ENCODE assay signal across 1 cellular context in the genomic region with DNA sequence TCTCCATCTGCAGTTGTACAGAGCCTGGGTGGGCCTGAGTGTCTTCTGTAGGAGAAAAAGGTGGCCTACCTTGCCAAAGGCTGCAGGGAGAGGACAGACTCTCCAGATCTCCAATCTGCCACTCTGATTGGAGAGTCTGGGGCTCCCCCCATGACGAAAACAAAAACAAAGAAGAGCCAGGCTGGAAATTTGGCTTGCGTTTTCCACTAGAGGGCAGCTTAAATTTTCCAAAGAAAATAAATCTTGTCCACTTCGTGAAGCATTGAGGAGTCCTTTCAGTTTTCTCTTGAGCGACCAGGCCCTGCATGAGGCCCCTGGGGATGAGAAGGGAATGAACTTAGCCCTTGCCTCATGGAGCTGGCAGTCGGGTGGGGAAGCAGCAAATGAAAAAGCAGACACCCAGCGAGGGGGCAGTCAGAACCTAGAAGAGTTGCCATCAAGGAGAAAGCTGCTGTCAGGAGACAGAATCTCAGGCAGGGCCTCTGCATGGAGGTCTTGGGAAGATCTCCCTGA.
TF ChIP-seq lines count a peak whose summit lies in the region.

No MANE protein-coding gene starts in this region.

TF ChIP-seq in HepG2, 621 proteins besides CTCF, POLR2A, EP300 and RAD21 (continues in another document):
- TF ChIP-seq FOXA3 (CRISPR knock-in tag; IDR thresholded peaks at IDR 0.05), result 0 out of 2 replicates have a peak, but pooled peaks have one; percentile 8
- no peak for TF ChIP-seq GZF1 (CRISPR knock-in tag; IDR thresholded peaks at IDR 0.05)
- TF ChIP-seq, protein P1, sequence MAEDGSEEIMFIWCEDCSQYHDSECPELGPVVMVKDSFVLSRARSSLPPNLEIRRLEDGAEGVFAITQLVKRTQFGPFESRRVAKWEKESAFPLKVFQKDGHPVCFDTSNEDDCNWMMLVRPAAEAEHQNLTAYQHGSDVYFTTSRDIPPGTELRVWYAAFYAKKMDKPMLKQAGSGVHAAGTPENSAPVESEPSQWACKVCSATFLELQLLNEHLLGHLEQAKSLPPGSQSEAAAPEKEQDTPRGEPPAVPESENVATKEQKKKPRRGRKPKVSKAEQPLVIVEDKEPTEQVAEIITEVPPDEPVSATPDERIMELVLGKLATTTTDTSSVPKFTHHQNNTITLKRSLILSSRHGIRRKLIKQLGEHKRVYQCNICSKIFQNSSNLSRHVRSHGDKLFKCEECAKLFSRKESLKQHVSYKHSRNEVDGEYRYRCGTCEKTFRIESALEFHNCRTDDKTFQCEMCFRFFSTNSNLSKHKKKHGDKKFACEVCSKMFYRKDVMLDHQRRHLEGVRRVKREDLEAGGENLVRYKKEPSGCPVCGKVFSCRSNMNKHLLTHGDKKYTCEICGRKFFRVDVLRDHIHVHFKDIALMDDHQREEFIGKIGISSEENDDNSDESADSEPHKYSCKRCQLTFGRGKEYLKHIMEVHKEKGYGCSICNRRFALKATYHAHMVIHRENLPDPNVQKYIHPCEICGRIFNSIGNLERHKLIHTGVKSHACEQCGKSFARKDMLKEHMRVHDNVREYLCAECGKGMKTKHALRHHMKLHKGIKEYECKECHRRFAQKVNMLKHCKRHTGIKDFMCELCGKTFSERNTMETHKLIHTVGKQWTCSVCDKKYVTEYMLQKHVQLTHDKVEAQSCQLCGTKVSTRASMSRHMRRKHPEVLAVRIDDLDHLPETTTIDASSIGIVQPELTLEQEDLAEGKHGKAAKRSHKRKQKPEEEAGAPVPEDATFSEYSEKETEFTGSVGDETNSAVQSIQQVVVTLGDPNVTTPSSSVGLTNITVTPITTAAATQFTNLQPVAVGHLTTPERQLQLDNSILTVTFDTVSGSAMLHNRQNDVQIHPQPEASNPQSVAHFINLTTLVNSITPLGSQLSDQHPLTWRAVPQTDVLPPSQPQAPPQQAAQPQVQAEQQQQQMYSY (CRISPR knock-in tag; IDR thresholded peaks at IDR 0.05), result no peak
- TF ChIP-seq SRSF1 (optimal IDR thresholded peaks at IDR 0.05; ENCODE audit: low read depth, low read length), result no peak
- TF ChIP-seq BRCA1 (CRISPR knock-in tag; IDR thresholded peaks at IDR 0.05), result 0 out of 2 replicates have a peak, but pooled peaks have one; percentile 24
- no peak for TF ChIP-seq ZNF326 (CRISPR knock-in tag; IDR thresholded peaks at IDR 0.05; ENCODE audit: borderline replicate concordance)
- peak; percentile 39; the same call in 1 of the 2 replicates for TF ChIP-seq PITX1 (CRISPR knock-in tag; IDR thresholded peaks at IDR 0.05)
- TF ChIP-seq, protein P2, sequence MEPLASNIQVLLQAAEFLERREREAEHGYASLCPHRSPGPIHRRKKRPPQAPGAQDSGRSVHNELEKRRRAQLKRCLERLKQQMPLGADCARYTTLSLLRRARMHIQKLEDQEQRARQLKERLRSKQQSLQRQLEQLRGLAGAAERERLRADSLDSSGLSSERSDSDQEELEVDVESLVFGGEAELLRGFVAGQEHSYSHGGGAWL (CRISPR knock-in tag; IDR thresholded peaks at IDR 0.05), result no peak
- TF ChIP-seq NFE2 (CRISPR knock-in tag; IDR thresholded peaks at IDR 0.05), result no peak
- TF ChIP-seq ZNF335 (CRISPR knock-in tag; IDR thresholded peaks at IDR 0.05), result no peak
- no peak for TF ChIP-seq ZNF775 (CRISPR knock-in tag; IDR thresholded peaks at IDR 0.05; ENCODE audit: borderline replicate concordance)
- TF ChIP-seq, protein P3, sequence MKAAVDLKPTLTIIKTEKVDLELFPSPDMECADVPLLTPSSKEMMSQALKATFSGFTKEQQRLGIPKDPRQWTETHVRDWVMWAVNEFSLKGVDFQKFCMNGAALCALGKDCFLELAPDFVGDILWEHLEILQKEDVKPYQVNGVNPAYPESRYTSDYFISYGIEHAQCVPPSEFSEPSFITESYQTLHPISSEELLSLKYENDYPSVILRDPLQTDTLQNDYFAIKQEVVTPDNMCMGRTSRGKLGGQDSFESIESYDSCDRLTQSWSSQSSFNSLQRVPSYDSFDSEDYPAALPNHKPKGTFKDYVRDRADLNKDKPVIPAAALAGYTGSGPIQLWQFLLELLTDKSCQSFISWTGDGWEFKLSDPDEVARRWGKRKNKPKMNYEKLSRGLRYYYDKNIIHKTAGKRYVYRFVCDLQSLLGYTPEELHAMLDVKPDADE (CRISPR knock-in tag; IDR thresholded peaks at IDR 0.05), result no peak
- no peak for TF ChIP-seq GPN1 (CRISPR knock-in tag; IDR thresholded peaks at IDR 0.05; ENCODE audit: borderline replicate concordance)
- TF ChIP-seq SRSF4 (IDR thresholded peaks at IDR 0.05; ENCODE audit: low read depth, low read length, poor library complexity, severe bottlenecking), result no peak
- TF ChIP-seq ZNF337 (CRISPR knock-in tag; IDR thresholded peaks at IDR 0.05; ENCODE audit: borderline replicate concordance, low read depth), result no peak
- TF ChIP-seq STAG1 (CRISPR knock-in tag; IDR thresholded peaks at IDR 0.05), result peak; percentile 53
- no peak for TF ChIP-seq SCMH1 (CRISPR knock-in tag; IDR thresholded peaks at IDR 0.05; ENCODE audit: borderline replicate concordance)
- TF ChIP-seq NR2F2 (IDR thresholded peaks at IDR 0.05; ENCODE audit: borderline replicate concordance, low read depth), result no peak
- no peak for TF ChIP-seq ZFAT (CRISPR knock-in tag; conservative IDR thresholded peaks at IDR 0.05)
- TF ChIP-seq MAFF (IDR thresholded peaks at IDR 0.05; ENCODE audit: low read depth, low read length), result no peak
- TF ChIP-seq ZNF232 (CRISPR knock-in tag; IDR thresholded peaks at IDR 0.05; ENCODE audit: borderline replicate concordance), result 0 out of 2 replicates have a peak, but pooled peaks have one; percentile 29
- no peak for TF ChIP-seq MBD4 (IDR thresholded peaks at IDR 0.05; ENCODE audit: borderline replicate concordance, low read length)
- TF ChIP-seq ZNF256 (CRISPR knock-in tag; conservative IDR thresholded peaks at IDR 0.05), result no peak
- TF ChIP-seq, protein P4, sequence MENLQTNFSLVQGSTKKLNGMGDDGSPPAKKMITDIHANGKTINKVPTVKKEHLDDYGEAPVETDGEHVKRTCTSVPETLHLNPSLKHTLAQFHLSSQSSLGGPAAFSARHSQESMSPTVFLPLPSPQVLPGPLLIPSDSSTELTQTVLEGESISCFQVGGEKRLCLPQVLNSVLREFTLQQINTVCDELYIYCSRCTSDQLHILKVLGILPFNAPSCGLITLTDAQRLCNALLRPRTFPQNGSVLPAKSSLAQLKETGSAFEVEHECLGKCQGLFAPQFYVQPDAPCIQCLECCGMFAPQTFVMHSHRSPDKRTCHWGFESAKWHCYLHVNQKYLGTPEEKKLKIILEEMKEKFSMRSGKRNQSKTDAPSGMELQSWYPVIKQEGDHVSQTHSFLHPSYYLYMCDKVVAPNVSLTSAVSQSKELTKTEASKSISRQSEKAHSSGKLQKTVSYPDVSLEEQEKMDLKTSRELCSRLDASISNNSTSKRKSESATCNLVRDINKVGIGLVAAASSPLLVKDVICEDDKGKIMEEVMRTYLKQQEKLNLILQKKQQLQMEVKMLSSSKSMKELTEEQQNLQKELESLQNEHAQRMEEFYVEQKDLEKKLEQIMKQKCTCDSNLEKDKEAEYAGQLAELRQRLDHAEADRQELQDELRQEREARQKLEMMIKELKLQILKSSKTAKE (CRISPR knock-in tag; IDR thresholded peaks at IDR 0.05; ENCODE audit: borderline replicate concordance), result no peak
- TF ChIP-seq ZNF530 (CRISPR knock-in tag; IDR thresholded peaks at IDR 0.05; ENCODE audit: low read depth), result no peak
- TF ChIP-seq, protein P5, sequence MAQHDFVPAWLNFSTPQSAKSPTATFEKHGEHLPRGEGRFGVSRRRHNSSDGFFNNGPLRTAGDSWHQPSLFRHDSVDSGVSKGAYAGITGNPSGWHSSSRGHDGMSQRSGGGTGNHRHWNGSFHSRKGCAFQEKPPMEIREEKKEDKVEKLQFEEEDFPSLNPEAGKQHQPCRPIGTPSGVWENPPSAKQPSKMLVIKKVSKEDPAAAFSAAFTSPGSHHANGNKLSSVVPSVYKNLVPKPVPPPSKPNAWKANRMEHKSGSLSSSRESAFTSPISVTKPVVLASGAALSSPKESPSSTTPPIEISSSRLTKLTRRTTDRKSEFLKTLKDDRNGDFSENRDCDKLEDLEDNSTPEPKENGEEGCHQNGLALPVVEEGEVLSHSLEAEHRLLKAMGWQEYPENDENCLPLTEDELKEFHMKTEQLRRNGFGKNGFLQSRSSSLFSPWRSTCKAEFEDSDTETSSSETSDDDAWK (CRISPR knock-in tag; IDR thresholded peaks at IDR 0.05), result no peak
- no peak for TF ChIP-seq ZBTB7A (CRISPR knock-in tag; IDR thresholded peaks at IDR 0.05)
- TF ChIP-seq MIER3 (CRISPR knock-in tag; IDR thresholded peaks at IDR 0.05; ENCODE audit: borderline replicate concordance), result no peak
- no peak for TF ChIP-seq KMT2B (CRISPR knock-in tag; IDR thresholded peaks at IDR 0.05)
- TF ChIP-seq TRIM24 (CRISPR knock-in tag; IDR thresholded peaks at IDR 0.05), result no peak
- no peak for TF ChIP-seq ZBTB42 (CRISPR knock-in tag; IDR thresholded peaks at IDR 0.05)
- TF ChIP-seq PCBP1 (IDR thresholded peaks at IDR 0.05; ENCODE audit: borderline replicate concordance, low read depth, low read length), result no peak
- TF ChIP-seq, protein P6, sequence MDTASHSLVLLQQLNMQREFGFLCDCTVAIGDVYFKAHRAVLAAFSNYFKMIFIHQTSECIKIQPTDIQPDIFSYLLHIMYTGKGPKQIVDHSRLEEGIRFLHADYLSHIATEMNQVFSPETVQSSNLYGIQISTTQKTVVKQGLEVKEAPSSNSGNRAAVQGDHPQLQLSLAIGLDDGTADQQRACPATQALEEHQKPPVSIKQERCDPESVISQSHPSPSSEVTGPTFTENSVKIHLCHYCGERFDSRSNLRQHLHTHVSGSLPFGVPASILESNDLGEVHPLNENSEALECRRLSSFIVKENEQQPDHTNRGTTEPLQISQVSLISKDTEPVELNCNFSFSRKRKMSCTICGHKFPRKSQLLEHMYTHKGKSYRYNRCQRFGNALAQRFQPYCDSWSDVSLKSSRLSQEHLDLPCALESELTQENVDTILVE (CRISPR knock-in tag; IDR thresholded peaks at IDR 0.05), result no peak; the same call in 1 of the 2 replicates
- TF ChIP-seq ZIK1 (CRISPR knock-in tag; IDR thresholded peaks at IDR 0.05; ENCODE audit: borderline replicate concordance, low read depth), result no peak
- TF ChIP-seq SYNCRIP (IDR thresholded peaks at IDR 0.05; ENCODE audit: insufficient read depth, low read depth, low read length), result no peak
- no peak for TF ChIP-seq MLLT10 (CRISPR knock-in tag; IDR thresholded peaks at IDR 0.05)
- no peak for TF ChIP-seq ZBTB44 (CRISPR knock-in tag; IDR thresholded peaks at IDR 0.05)
- TF ChIP-seq AHR (CRISPR knock-in tag; IDR thresholded peaks at IDR 0.05), result no peak
- TF ChIP-seq ZBTB7B (CRISPR knock-in tag; IDR thresholded peaks at IDR 0.05), result no peak; the same call in 1 of the 2 replicates
- TF ChIP-seq ZBTB49 (CRISPR knock-in tag; IDR thresholded peaks at IDR 0.05; ENCODE audit: borderline replicate concordance), result no peak
- TF ChIP-seq SIN3A (IDR thresholded peaks at IDR 0.05; ENCODE audit: borderline replicate concordance, low read depth, low read length), result no peak
- TF ChIP-seq HNRNPK (IDR thresholded peaks at IDR 0.05; ENCODE audit: low read depth, low read length, poor library complexity, severe bottlenecking), result no peak
- no peak for TF ChIP-seq PAX8 (CRISPR knock-in tag; IDR thresholded peaks at IDR 0.05; ENCODE audit: borderline replicate concordance)
- TF ChIP-seq SNAPC5 (CRISPR knock-in tag; IDR thresholded peaks at IDR 0.05; ENCODE audit: borderline replicate concordance), result peak; percentile 57; the same call in 1 of the 2 replicates
- TF ChIP-seq, protein P7, sequence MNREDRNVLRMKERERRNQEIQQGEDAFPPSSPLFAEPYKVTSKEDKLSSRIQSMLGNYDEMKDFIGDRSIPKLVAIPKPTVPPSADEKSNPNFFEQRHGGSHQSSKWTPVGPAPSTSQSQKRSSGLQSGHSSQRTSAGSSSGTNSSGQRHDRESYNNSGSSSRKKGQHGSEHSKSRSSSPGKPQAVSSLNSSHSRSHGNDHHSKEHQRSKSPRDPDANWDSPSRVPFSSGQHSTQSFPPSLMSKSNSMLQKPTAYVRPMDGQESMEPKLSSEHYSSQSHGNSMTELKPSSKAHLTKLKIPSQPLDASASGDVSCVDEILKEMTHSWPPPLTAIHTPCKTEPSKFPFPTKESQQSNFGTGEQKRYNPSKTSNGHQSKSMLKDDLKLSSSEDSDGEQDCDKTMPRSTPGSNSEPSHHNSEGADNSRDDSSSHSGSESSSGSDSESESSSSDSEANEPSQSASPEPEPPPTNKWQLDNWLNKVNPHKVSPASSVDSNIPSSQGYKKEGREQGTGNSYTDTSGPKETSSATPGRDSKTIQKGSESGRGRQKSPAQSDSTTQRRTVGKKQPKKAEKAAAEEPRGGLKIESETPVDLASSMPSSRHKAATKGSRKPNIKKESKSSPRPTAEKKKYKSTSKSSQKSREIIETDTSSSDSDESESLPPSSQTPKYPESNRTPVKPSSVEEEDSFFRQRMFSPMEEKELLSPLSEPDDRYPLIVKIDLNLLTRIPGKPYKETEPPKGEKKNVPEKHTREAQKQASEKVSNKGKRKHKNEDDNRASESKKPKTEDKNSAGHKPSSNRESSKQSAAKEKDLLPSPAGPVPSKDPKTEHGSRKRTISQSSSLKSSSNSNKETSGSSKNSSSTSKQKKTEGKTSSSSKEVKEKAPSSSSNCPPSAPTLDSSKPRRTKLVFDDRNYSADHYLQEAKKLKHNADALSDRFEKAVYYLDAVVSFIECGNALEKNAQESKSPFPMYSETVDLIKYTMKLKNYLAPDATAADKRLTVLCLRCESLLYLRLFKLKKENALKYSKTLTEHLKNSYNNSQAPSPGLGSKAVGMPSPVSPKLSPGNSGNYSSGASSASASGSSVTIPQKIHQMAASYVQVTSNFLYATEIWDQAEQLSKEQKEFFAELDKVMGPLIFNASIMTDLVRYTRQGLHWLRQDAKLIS (CRISPR knock-in tag; IDR thresholded peaks at IDR 0.05), result no peak
